14 cellular contexts compared by ENCODE assay signal in the genomic region with DNA sequence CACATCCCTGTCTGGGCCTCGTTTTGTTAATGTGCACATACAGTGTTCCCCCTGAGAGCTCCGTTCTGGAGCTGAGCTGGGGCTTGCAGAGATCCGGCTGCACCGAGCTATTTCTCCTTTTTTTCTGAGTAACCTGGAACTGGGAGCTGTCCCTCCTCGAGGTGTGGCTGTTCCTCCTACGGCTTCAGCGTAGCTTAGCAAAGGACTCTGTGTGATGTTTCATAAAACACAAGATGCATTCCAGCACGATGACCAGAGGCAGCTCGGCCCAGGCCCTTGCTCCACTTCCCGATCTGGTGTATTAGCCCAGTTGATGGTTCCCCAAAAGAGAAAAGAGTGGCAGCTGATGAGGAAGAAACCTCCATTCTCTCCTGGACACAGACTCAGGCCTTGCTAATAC.
"Had no signal": no experiment of that assay in that cellular context is flagged by ENCODE, and none has a peak within 500 bp of the region (broad histone marks: within the 10 kb centered on the region; RNA-seq: fewer than 3 reads in every experiment).

No MANE protein-coding gene starts in this region.

- H3K27me3 ChIP-seq: ascending aorta, esophagus squamous epithelium, uterus had no signal

- ATAC-seq: activated T-cell treated with anti-CD3 and anti-CD28 coated beads, Interleukin-2, amount 50 U/mL, for 4 hours; left colon; SK-N-SH treated with all-trans-retinoic acid at 6 μM for 48 hours; stimulated activated naive CD8-positive, alpha-beta T cell treated with anti-CD3 and anti-CD28 coated beads, Interleukin-15, Interleukin-2, amounts not matched to agents 100 U/mL and 50 U/mL, for 24 hours; T-helper 17 cell had no signal

- H3K27ac ChIP-seq: ascending aorta, esophagus squamous epithelium, uterus had no signal

- H3K9me3 Mint-ChIP-seq: activated B cell treated with CpG ODN at 0.5 μM for 24 hours; activated CD4-positive, alpha-beta T cell treated with anti-CD3 and anti-CD28 coated beads, Interleukin-2, amount 10 ng/mL, durations not matched to agents 24 days and 14 days; activated T-cell treated with anti-CD3 and anti-CD28 coated beads, Interleukin-2, amount 50 U/mL, for 4 hours; immature natural killer cell; nephron progenitor cell had no signal

- H3K4me3 Mint-ChIP-seq: activated B cell treated with CpG ODN at 0.5 μM for 24 hours; activated CD4-positive, alpha-beta T cell treated with anti-CD3 and anti-CD28 coated beads, Interleukin-2, amount 10 ng/mL, durations not matched to agents 24 days and 14 days; activated T-cell treated with anti-CD3 and anti-CD28 coated beads, Interleukin-2, amount 50 U/mL, for 4 hours; immature natural killer cell; nephron progenitor cell; T-helper 17 cell had no signal

- H3K4me1 Mint-ChIP-seq: T-helper 17 cell had no signal

- H3K9me3 ChIP-seq: ascending aorta, esophagus squamous epithelium, uterus had no signal

- H3K27ac Mint-ChIP-seq: activated CD4-positive, alpha-beta T cell treated with anti-CD3 and anti-CD28 coated beads, Interleukin-2, amount 10 ng/mL, durations not matched to agents 24 days and 14 days; nephron progenitor cell had no signal

- H3K36me3 ChIP-seq: esophagus squamous epithelium, uterus had no signal

- H3K4me3 ChIP-seq: ascending aorta, esophagus squamous epithelium, uterus had no signal

- DNase-seq: activated B cell treated with CpG ODN at 0.5 μM for 24 hours; activated T-cell treated with anti-CD3 and anti-CD28 coated beads, Interleukin-2, amount 50 U/mL, for 4 hours; esophagus squamous epithelium; foreskin fibroblast; immature natural killer cell; left colon; nephron progenitor cell; stimulated activated CD4-positive, alpha-beta T cell treated with anti-CD3 and anti-CD28 coated beads, Interleukin-12 subunit alpha, Interleukin-12 subunit beta, amount 100 ng/mL, for 4 hours; stimulated activated naive CD8-positive, alpha-beta T cell treated with anti-CD3 and anti-CD28 coated beads, Interleukin-15, Interleukin-2, amounts not matched to agents 100 U/mL and 50 U/mL, for 24 hours; T-helper 17 cell; uterus had no signal

- H3K4me1 ChIP-seq: ascending aorta, uterus had no signal

- H3K27me3 Mint-ChIP-seq: activated B cell treated with CpG ODN at 0.5 μM for 24 hours; activated CD4-positive, alpha-beta T cell treated with anti-CD3 and anti-CD28 coated beads, Interleukin-2, amount 10 ng/mL, durations not matched to agents 24 days and 14 days; T-helper 17 cell had no signal
